Comparison of ENCODE assay signal across 8 cellular contexts in the genomic region with DNA sequence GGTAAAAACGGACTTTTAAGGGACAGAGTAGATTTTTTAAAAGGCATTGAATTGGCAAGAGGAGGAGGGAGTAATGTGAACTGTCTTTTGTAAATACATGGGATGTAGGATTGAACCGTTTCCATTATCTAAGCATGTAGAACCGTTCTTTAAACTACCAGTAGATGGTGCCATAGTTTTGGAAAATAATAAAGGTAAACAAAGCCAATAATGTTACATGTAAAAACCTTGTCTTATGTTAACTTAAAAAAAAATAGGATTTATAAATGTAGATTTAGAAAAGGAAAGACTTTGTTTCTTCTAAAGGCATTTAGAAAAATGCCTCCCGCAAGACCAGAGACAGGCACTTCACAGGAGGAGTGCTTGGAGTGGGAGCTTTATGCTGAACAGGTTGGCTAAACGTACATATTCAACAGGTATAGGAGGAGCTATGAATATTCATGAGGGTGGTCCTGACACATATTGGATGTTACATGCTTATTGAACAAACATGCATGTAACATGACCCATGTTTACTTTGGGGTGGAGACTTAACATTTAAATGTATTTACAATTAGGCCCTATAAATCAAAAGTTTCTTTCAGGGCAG. TPM values are rescaled to one million over a fixed set of nuclear protein-coding genes. Genes with fewer than 3 reads are reported as not detected.
DNase-seq lines count a peak whose midpoint lies in the region; ATAC-seq and TF ChIP-seq lines count a peak whose summit lies in the region.

No MANE protein-coding gene starts in this region.

- CTCF ChIA-PET in naive thymus-derived CD4-positive, alpha-beta T cell (lab: Charles Lee), result interaction anchor here (0.6 to 3.4 kb wide), 16 partner anchors 11 to 506 kb away, joined by 3 to 39 read pairs (median 4); a partner anchor contains a TSS

- H3K9me3 ChIP-seq in naive thymus-derived CD4-positive, alpha-beta T cell (ENCODE audit: control insufficient read depth in 2 of 3, low read length in 3 of 3), result no peaks in the 10 kb centered on the region

- H3K36me3 Mint-ChIP-seq in naive thymus-derived CD4-positive, alpha-beta T cell, result no peaks in the 10 kb centered on the region

- peak; percentile 58 for TF ChIP-seq CTCF in epithelial cell of proximal tubule (conservative IDR thresholded peaks at IDR 0.05; ENCODE audit: low read depth, low read length)

- H3K36me3 ChIP-seq in naive thymus-derived CD4-positive, alpha-beta T cell (ENCODE audit: control insufficient read depth in 2 of 3, insufficient read depth in 3 of 3, low read length in 3 of 3), result no peaks in the 10 kb centered on the region

- H3K27ac Mint-ChIP-seq in naive thymus-derived CD4-positive, alpha-beta T cell, result peak overlapping the region in 1 of 9 donors; percentile 25

- H3K4me3 Mint-ChIP-seq in naive thymus-derived CD4-positive, alpha-beta T cell, result no peak overlapping the region

- no peaks in the 10 kb centered on the region for H3K9me3 Mint-ChIP-seq in naive thymus-derived CD4-positive, alpha-beta T cell

- TF ChIP-seq RAD21 in Ishikawa (IDR thresholded peaks at IDR 0.05; ENCODE audit: low read depth), result peak; percentile 81

- H3K4me1 Mint-ChIP-seq in naive thymus-derived CD4-positive, alpha-beta T cell, result peaks cover 0 to 13% (median 0%) of the 10 kb centered on the region in 7 donors

- TF ChIP-seq EP300 in Ishikawa (IDR thresholded peaks at IDR 0.05; ENCODE audit: borderline replicate concordance), result no peak

- POLR2A ChIA-PET in naive thymus-derived CD4-positive, alpha-beta T cell (lab: Charles Lee), result interaction anchor here (1.1 kb wide), 1 partner anchor 135 kb away, joined by 4 read pairs; no protein-coding TSS in a partner anchor

- intact Hi-C loops in naive thymus-derived CD4-positive, alpha-beta T cell (cut with micrococcal nuclease), result loop anchor here (1.0 to 10.0 kb wide), 16 partner anchors 24 to 838 kb away; a partner anchor contains a TSS
- intact Hi-C loops in posterior vena cava (cut with DNase I), result loop anchor here (2.0 to 10.0 kb wide), 3 partner anchors 135 to 501 kb away; a partner anchor contains a TSS

- H3K27me3 ChIP-seq in naive thymus-derived CD4-positive, alpha-beta T cell (ENCODE audit: control insufficient read depth in 2 of 2, insufficient read depth in 2 of 2, low read length in 2 of 2), result no peaks in the 10 kb centered on the region

- peak; percentile 12 for DNase-seq in GF-D8 (lab: John Stamatoyannopoulos, UW)
- DNase-seq in RPMI8226, result peak; percentile 23
- DNase-seq in epithelial cell of proximal tubule (ENCODE audit: low read depth), result no peak
- DNase-seq in naive thymus-derived CD4-positive, alpha-beta T cell, result peak in 7 of 9 donors; percentile 15 to 58 (median 41)
- DNase-seq in 8988T, result no peak
- no peak for DNase-seq in posterior vena cava (ENCODE audit: low spot score)

- ATAC-seq in GM21529 (IDR thresholded peaks at IDR 0.05; ENCODE audit: unreplicated experiment), result peak; percentile 78
- peak; percentile 72 for ATAC-seq in naive thymus-derived CD4-positive, alpha-beta T cell

- no peak overlapping the region for H3K27ac ChIP-seq in naive thymus-derived CD4-positive, alpha-beta T cell (ENCODE audit: low read depth, low read length)

- H3K27me3 Mint-ChIP-seq in naive thymus-derived CD4-positive, alpha-beta T cell, result peaks cover 4 to 29% (median 10%) of the 10 kb centered on the region in 5 donors

- no peaks in the 10 kb centered on the region for H3K4me1 ChIP-seq in naive thymus-derived CD4-positive, alpha-beta T cell (ENCODE audit: control insufficient read depth in 2 of 2, insufficient read depth in 2 of 2, low read length in 2 of 2)

- no peak overlapping the region for H3K4me3 ChIP-seq in epithelial cell of proximal tubule (ENCODE audit: low read depth, low read length)
- H3K4me3 ChIP-seq in naive thymus-derived CD4-positive, alpha-beta T cell (ENCODE audit: low read length), result no peak overlapping the region

TF ChIP-seq in Ishikawa, 13 proteins besides CTCF, POLR2A, EP300 and RAD21:
- TF ChIP-seq YY1 (IDR thresholded peaks at IDR 0.05; ENCODE audit: low read depth), result no peak
- TF ChIP-seq, protein P1, sequence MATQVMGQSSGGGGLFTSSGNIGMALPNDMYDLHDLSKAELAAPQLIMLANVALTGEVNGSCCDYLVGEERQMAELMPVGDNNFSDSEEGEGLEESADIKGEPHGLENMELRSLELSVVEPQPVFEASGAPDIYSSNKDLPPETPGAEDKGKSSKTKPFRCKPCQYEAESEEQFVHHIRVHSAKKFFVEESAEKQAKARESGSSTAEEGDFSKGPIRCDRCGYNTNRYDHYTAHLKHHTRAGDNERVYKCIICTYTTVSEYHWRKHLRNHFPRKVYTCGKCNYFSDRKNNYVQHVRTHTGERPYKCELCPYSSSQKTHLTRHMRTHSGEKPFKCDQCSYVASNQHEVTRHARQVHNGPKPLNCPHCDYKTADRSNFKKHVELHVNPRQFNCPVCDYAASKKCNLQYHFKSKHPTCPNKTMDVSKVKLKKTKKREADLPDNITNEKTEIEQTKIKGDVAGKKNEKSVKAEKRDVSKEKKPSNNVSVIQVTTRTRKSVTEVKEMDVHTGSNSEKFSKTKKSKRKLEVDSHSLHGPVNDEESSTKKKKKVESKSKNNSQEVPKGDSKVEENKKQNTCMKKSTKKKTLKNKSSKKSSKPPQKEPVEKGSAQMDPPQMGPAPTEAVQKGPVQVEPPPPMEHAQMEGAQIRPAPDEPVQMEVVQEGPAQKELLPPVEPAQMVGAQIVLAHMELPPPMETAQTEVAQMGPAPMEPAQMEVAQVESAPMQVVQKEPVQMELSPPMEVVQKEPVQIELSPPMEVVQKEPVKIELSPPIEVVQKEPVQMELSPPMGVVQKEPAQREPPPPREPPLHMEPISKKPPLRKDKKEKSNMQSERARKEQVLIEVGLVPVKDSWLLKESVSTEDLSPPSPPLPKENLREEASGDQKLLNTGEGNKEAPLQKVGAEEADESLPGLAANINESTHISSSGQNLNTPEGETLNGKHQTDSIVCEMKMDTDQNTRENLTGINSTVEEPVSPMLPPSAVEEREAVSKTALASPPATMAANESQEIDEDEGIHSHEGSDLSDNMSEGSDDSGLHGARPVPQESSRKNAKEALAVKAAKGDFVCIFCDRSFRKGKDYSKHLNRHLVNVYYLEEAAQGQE (IDR thresholded peaks at IDR 0.05; ENCODE audit: low read depth), result no peak

RNA-seq across cellular contexts. Expression of a gene that starts 45.5 kb away (rescaled TPM):
- total RNA-seq in epithelial cell of proximal tubule, result 1.1 and 1.4 TPM in 2 replicates
- total RNA-seq in naive thymus-derived CD4-positive, alpha-beta T cell, result 1 to 10 TPM; 1.2 to 2.4 (median 2.0) TPM
- polyA plus RNA-seq in naive thymus-derived CD4-positive, alpha-beta T cell, result 1 to 10 TPM; 2.0 to 2.3 TPM
- 1 to 10 TPM; 4.6 to 6.7 TPM for total RNA-seq in posterior vena cava

Comparison
In these comparisons a context has a peak if more than half of its experiments do, and no peak if none do; other contexts are left out.
1. DNase-seq: peak in GF-D8 (single experiment), RPMI8226 (single experiment) and naive thymus-derived CD4-positive, alpha-beta T cell (7 of 9); none in epithelial cell of proximal tubule (single experiment), 8988T (single experiment) and posterior vena cava (single experiment).